Comparison of ENCODE assay signal across 1 cellular context in genomic region chr1:204046346-204046745, GRCh38.
TF ChIP-seq lines count a peak whose summit lies in the region.

No MANE protein-coding gene starts in this region.

TF ChIP-seq in H1, 55 proteins besides CTCF, POLR2A, EP300 and RAD21 (continued from another document):
- no peak for TF ChIP-seq KDM4A (IDR thresholded peaks at IDR 0.05; ENCODE audit: low read depth, low read length, severe bottlenecking)
